8 cellular contexts compared by ENCODE assay signal in genomic region chr11:119584193-119585037, GRCh38.
DNase-seq lines count a peak whose midpoint lies in the region; ATAC-seq and TF ChIP-seq lines count a peak whose summit lies in the region.

No MANE protein-coding gene starts in this region.

- no peak overlapping the region; the same call in 1 of the 2 replicates for H3K18ac ChIP-seq in IMR-90 (ENCODE audit: low read depth, low read length)

- peaks cover 6 to 17% (median 14%) of the 10 kb centered on the region in 11 experiments; a peak in 19 of 22 replicates for H3K9me3 ChIP-seq in BLaER1 treated with 17β-estradiol and CSF1 and Interleukin-3, amounts not matched to agents 10 nM and 100 nM (replicated peaks in 1 of 11)
- H3K9me3 ChIP-seq in IMR-90 (ENCODE audit: control insufficient read depth, insufficient read depth, low read length) (peaks cover 4% of the 10 kb centered on the region), SJCRH30 (replicated peaks) (no peaks in the 10 kb centered on the region), lower lobe of right lung (peaks cover 3% of the 10 kb centered on the region)

- no peak overlapping the region for H2BK5ac ChIP-seq in IMR-90 (ENCODE audit: low read depth, low read length, poor library complexity, severe bottlenecking)

- intact Hi-C loops in IMR-90 (cut with micrococcal nuclease): no loop called here
- intact Hi-C loops in lower lobe of right lung (cut with DNase I): no loop called here

- no peaks in the 10 kb centered on the region for H3K79me1 ChIP-seq in IMR-90 (ENCODE audit: low read depth in 1 of 2, low read length in 2 of 2)

- H4K91ac ChIP-seq in IMR-90 (ENCODE audit: insufficient read depth, low read depth, low read length): peak overlapping the region; percentile 48; the same call in 1 of the 2 replicates

- no peaks in the 10 kb centered on the region for H3K9me1 ChIP-seq in IMR-90 (ENCODE audit: insufficient read depth, low read length)

- H2BK20ac ChIP-seq in IMR-90 (ENCODE audit: low read depth, low read length): no peak overlapping the region; the same call in 1 of the 2 replicates

- H3K14ac ChIP-seq in IMR-90 (replicated peaks; ENCODE audit: low read depth, low read length): 0 out of 2 replicates have a peak overlapping the region, but pooled peaks have one; percentile 14

- ATAC-seq in IMR-90 (ENCODE audit: low read depth) (peak; percentile 85), lower lobe of right lung (peak; percentile 62 to 72), GM18511 (IDR thresholded peaks at IDR 0.05; ENCODE audit: unreplicated experiment) (no peak)
- no peak for ATAC-seq in effector memory CD8-positive, alpha-beta T cell (replicated peaks)

- H3K27ac Mint-ChIP-seq in effector memory CD8-positive, alpha-beta T cell: no peak overlapping the region

- no peaks in the 10 kb centered on the region for H3K36me3 Mint-ChIP-seq in effector memory CD8-positive, alpha-beta T cell (ENCODE audit: insufficient read depth)

- H3K27ac ChIP-seq in BLaER1 treated with 17β-estradiol and CSF1 and Interleukin-3, amounts not matched to agents 10 nM and 100 nM: peak overlapping the region in 9 of 11 experiments; percentile 52 to 75 (median 68); a peak in 19 of 22 replicates
- H3K27ac ChIP-seq in IMR-90 (ENCODE audit: insufficient read depth, low read length) (peak overlapping the region; percentile 5; the same call in 1 of the 2 replicates), SJCRH30 (peak overlapping the region; percentile 77), lower lobe of right lung (no peak overlapping the region), substantia nigra (ENCODE audit: low read depth, low read length, poor library complexity, severe bottlenecking) (peak overlapping the region; percentile 79)

- H3K27me3 Mint-ChIP-seq in effector memory CD8-positive, alpha-beta T cell: peaks cover 59 to 95% of the 10 kb centered on the region in 2 donors

- H3K4me2 ChIP-seq in BLaER1 treated with 17β-estradiol and CSF1 and Interleukin-3, amounts not matched to agents 10 nM and 100 nM: peak overlapping the region; percentile 89 to 100 (median 100)
- H3K4me2 ChIP-seq in IMR-90 (ENCODE audit: low read depth, low read length): peak overlapping the region; percentile 67

- TF ChIP-seq RAD21 in IMR-90 (IDR thresholded peaks at IDR 0.05; ENCODE audit: low read length): no peak

- no peak overlapping the region for H2BK15ac ChIP-seq in IMR-90 (ENCODE audit: low read depth, low read length)

- POLR2A ChIA-PET in IMR-90 (lab: Charles Lee; ENCODE audit: unreplicated experiment): interaction anchor here (0.7 kb wide), 1 partner anchor 9 kb away, joined by 4 read pairs; no protein-coding TSS in a partner anchor

- no peaks in the 10 kb centered on the region for H3K9me3 Mint-ChIP-seq in effector memory CD8-positive, alpha-beta T cell

- peaks cover 11 to 20% (median 15%) of the 10 kb centered on the region in 11 experiments; a peak in 19 of 22 replicates for H3K27me3 ChIP-seq in BLaER1 treated with 17β-estradiol and CSF1 and Interleukin-3, amounts not matched to agents 10 nM and 100 nM
- peaks cover 23% of the 10 kb centered on the region for H3K27me3 ChIP-seq in IMR-90 (ENCODE audit: control insufficient read depth, insufficient read depth, low read length)
- H3K27me3 ChIP-seq in SJCRH30: no peaks in the 10 kb centered on the region
- H3K27me3 ChIP-seq in lower lobe of right lung (ENCODE audit: low read depth): peaks cover 36% of the 10 kb centered on the region

- CTCF ChIA-PET in IMR-90 (lab: Yijun Ruan, JAX): interaction anchor here (0.6 to 1.1 kb wide), 2 partner anchors 10 to 205 kb away, joined by 4 read pairs; no protein-coding TSS in a partner anchor

- 0 out of 2 replicates have a peak overlapping the region, but pooled peaks have one; percentile 17 for H3K23ac ChIP-seq in IMR-90 (ENCODE audit: low read depth, low read length)

- peak overlapping the region; percentile 44 to 68 (median 61) for H3K4me3 ChIP-seq in BLaER1 treated with 17β-estradiol and CSF1 and Interleukin-3, amounts not matched to agents 10 nM and 100 nM
- peak overlapping the region; percentile 37 for H3K4me3 ChIP-seq in IMR-90 (ENCODE audit: insufficient read depth, low read depth, low read length)
- H3K4me3 ChIP-seq in SJCRH30: peak overlapping the region; percentile 63
- H3K4me3 ChIP-seq in lower lobe of right lung: peak overlapping the region; percentile 44

- H4K8ac ChIP-seq in IMR-90 (ENCODE audit: low read depth in 2 of 2, low read length in 2 of 2): peak overlapping the region in 1 of 2 experiments; percentile 73; a peak in 2 of 4 replicates

- in situ Hi-C loops in IMR-90 (cut with MboI; ENCODE audit: low sequenced_read_pairs): no loop called here

- no peaks in the 10 kb centered on the region for H3K36me3 ChIP-seq in BLaER1 treated with 17β-estradiol and CSF1 and Interleukin-3, amounts not matched to agents 10 nM and 100 nM
- no peaks in the 10 kb centered on the region for H3K36me3 ChIP-seq in IMR-90 (ENCODE audit: control insufficient read depth, insufficient read depth, low read length)
- no peaks in the 10 kb centered on the region for H3K36me3 ChIP-seq in SJCRH30
- H3K36me3 ChIP-seq in lower lobe of right lung: no peaks in the 10 kb centered on the region

- H4K5ac ChIP-seq in IMR-90 (ENCODE audit: low read depth, low read length): no peak overlapping the region

- H3K56ac ChIP-seq in IMR-90 (ENCODE audit: extremely low read depth, insufficient read depth, low read length): no peak overlapping the region

- 1% methylated on average over 21 of the region's 56 CpGs; no CpG with 5 or more reads in 1 of the 2 experiments for WGBS in IMR-90 (ENCODE audit: extremely low coverage in 2 of 2, insufficient read length in 1 of 2), 2 experiments

- H3K4me1 Mint-ChIP-seq in effector memory CD8-positive, alpha-beta T cell (ENCODE audit: low read depth in 2 of 2): peaks cover 4 to 6% of the 10 kb centered on the region in 2 donors

- no peaks in the 10 kb centered on the region; a peak in 1 of 22 replicates for H4K20me1 ChIP-seq in BLaER1 treated with 17β-estradiol and CSF1 and Interleukin-3, amounts not matched to agents 10 nM and 100 nM
- no peaks in the 10 kb centered on the region for H4K20me1 ChIP-seq in IMR-90 (ENCODE audit: insufficient read depth, low read length)

- no TSS peak for BruUV-seq in IMR-90 (replicated peaks; lab: Mats Ljungman, UMichigan)

- peak overlapping the region; percentile 77 for H2AK9ac ChIP-seq in IMR-90 (replicated peaks; ENCODE audit: low read depth, low read length, poor library complexity)

- H3K9ac ChIP-seq in BLaER1 treated with 17β-estradiol and CSF1 and Interleukin-3, amounts not matched to agents 10 nM and 100 nM: peak overlapping the region; percentile 52 to 75 (median 70); a peak in 21 of 22 replicates
- H3K9ac ChIP-seq in IMR-90 (ENCODE audit: low read depth, low read length): 0 out of 2 replicates have a peak overlapping the region, but pooled peaks have one; percentile 12

- no peak for TF ChIP-seq POLR2A in IMR-90 (IDR thresholded peaks at IDR 0.05; ENCODE audit: low read depth, low read length)

- H3K4me1 ChIP-seq in BLaER1 treated with 17β-estradiol and CSF1 and Interleukin-3, amounts not matched to agents 10 nM and 100 nM: peaks cover 23 to 28% (median 25%) of the 10 kb centered on the region in 10 experiments; a peak in 19 of 20 replicates
- H3K4me1 ChIP-seq in IMR-90 (ENCODE audit: control insufficient read depth, insufficient read depth, low read length) (no peaks in the 10 kb centered on the region), SJCRH30 (peaks cover 5% of the 10 kb centered on the region; the same call in 1 of the 2 replicates), lower lobe of right lung (peaks cover 17% of the 10 kb centered on the region)

- H3K4ac ChIP-seq in IMR-90 (ENCODE audit: low read depth, low read length): peak overlapping the region; percentile 62

- peak overlapping the region; percentile 22 to 52 for H3K4me3 Mint-ChIP-seq in effector memory CD8-positive, alpha-beta T cell

- dilution Hi-C loops in IMR-90 (cut with HindIII; ENCODE audit: low sequenced_read_pairs, unreplicated experiment): no loop called here

- no peak for TF ChIP-seq CTCF in IMR-90 (conservative IDR thresholded peaks at IDR 0.05; ENCODE audit: low read depth, low read length)
- no peak for TF ChIP-seq CTCF in lower lobe of right lung (IDR thresholded peaks at IDR 0.05)

- peak overlapping the region; percentile 90 for H2AFZ ChIP-seq in IMR-90 (replicated peaks; ENCODE audit: low read length, poor library complexity)

- DNase-seq in IMR-90 (peak; percentile 63), SJCRH30 (peak; percentile 74 to 79), lower lobe of right lung (peak; percentile 54), substantia nigra (lab: John Stamatoyannopoulos, UW) (peak in 31 of 49 donors; percentile 9 to 75 (median 42)), amniotic stem cell (lab: John Stamatoyannopoulos, UW) (no peak)
- no peak for DNase-seq in effector memory CD8-positive, alpha-beta T cell

- H2AK5ac ChIP-seq in IMR-90 (ENCODE audit: low read depth, low read length): no peak overlapping the region

- peak overlapping the region; percentile 16 for H2BK120ac ChIP-seq in IMR-90 (ENCODE audit: low read depth, low read length)

TF ChIP-seq in IMR-90, 13 proteins besides CTCF, POLR2A, EP300 and RAD21:
- peak; percentile 41; the same call in 1 of the 2 replicates for TF ChIP-seq MAFK (IDR thresholded peaks at IDR 0.05; ENCODE audit: low read depth, low read length)
- no peak for TF ChIP-seq FOS (IDR thresholded peaks at IDR 0.05; ENCODE audit: low read depth, low read length)
- 0 out of 2 replicates have a peak, but pooled peaks have one; percentile 10 for TF ChIP-seq SMC3 (IDR thresholded peaks at IDR 0.05; ENCODE audit: low read depth, low read length)
- no peak for TF ChIP-seq BHLHE40 (IDR thresholded peaks at IDR 0.05; ENCODE audit: low read depth, low read length)

Comparison
In these comparisons a context has a peak if more than half of its experiments do, and no peak if none do; other contexts are left out.
1. ATAC-seq: peak in IMR-90 (single experiment) and lower lobe of right lung (2 of 2); none in effector memory CD8-positive, alpha-beta T cell (single experiment) and GM18511 (single experiment).
2. DNase-seq: peak in IMR-90 (single experiment), SJCRH30 (2 of 2), lower lobe of right lung (single experiment) and substantia nigra (31 of 49); none in effector memory CD8-positive, alpha-beta T cell (0 of 3) and amniotic stem cell (single experiment).
3. Peak in every context shown above with its lines, with median percentiles within 50 percentile points of each other: H3K4me3 ChIP-seq.